ENCODE assay signal across 1 cellular context in the genomic region with DNA sequence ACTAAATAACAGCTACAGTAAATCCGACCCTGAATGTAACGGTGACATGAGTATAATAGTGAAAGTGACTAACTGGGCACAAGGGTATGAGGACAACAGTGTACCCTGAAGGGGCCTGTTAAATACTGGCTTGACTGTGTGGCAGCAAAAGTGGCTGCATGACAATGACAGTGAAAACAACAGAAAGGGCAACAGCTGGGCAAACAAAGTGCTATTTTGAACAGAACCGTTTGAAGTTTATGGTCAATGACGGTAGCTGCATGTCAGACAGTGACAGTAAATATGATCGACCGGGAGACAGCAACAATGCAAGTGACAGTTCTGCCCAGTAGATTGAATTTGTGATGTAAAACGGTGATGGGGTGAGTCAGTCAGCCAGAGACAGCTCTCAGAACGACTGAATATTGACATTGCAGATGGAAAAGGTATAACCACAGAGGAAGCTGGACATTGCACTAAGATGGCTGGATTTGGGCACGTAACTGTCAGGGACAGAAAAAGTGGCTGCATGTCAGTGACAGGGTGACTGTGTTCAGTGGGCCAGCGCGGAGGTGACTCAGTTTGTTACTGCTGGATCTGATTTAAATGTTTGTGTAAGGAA.
TF ChIP-seq lines count a peak whose summit lies in the region.

No MANE protein-coding gene starts in this region.

TF ChIP-seq in IMR-90, 13 proteins besides CTCF, POLR2A, EP300 and RAD21:
- TF ChIP-seq, protein P1, sequence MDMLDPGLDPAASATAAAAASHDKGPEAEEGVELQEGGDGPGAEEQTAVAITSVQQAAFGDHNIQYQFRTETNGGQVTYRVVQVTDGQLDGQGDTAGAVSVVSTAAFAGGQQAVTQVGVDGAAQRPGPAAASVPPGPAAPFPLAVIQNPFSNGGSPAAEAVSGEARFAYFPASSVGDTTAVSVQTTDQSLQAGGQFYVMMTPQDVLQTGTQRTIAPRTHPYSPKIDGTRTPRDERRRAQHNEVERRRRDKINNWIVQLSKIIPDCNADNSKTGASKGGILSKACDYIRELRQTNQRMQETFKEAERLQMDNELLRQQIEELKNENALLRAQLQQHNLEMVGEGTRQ (IDR thresholded peaks at IDR 0.05; ENCODE audit: low read depth, low read length), result no peak
- TF ChIP-seq CEBPB (IDR thresholded peaks at IDR 0.05; ENCODE audit: low read depth, low read length) (no peak), RFX5 (IDR thresholded peaks at IDR 0.05; ENCODE audit: low read depth, low read length) (no peak), CHD1 (IDR thresholded peaks at IDR 0.05; ENCODE audit: low read depth, low read length) (no peak), MAZ (IDR thresholded peaks at IDR 0.05; ENCODE audit: borderline replicate concordance, low read depth, low read length) (no peak), MAFK (IDR thresholded peaks at IDR 0.05; ENCODE audit: low read depth, low read length) (no peak), FOS (IDR thresholded peaks at IDR 0.05; ENCODE audit: low read depth, low read length) (no peak), BHLHE40 (IDR thresholded peaks at IDR 0.05; ENCODE audit: low read depth, low read length) (no peak), MXI1 (IDR thresholded peaks at IDR 0.05; ENCODE audit: borderline replicate concordance, low read depth, low read length) (no peak), SMC3 (IDR thresholded peaks at IDR 0.05; ENCODE audit: low read depth, low read length) (no peak), NFE2L2 (IDR thresholded peaks at IDR 0.05; ENCODE audit: low read depth, low read length) (no peak), RCOR1 (IDR thresholded peaks at IDR 0.05; ENCODE audit: insufficient replicate concordance, low read length) (no peak)
- TF ChIP-seq, protein P2, sequence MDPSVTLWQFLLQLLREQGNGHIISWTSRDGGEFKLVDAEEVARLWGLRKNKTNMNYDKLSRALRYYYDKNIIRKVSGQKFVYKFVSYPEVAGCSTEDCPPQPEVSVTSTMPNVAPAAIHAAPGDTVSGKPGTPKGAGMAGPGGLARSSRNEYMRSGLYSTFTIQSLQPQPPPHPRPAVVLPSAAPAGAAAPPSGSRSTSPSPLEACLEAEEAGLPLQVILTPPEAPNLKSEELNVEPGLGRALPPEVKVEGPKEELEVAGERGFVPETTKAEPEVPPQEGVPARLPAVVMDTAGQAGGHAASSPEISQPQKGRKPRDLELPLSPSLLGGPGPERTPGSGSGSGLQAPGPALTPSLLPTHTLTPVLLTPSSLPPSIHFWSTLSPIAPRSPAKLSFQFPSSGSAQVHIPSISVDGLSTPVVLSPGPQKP (IDR thresholded peaks at IDR 0.05; ENCODE audit: borderline replicate concordance, low read depth, low read length), result no peak
